1 cellular context compared by ENCODE assay signal in the genomic region with DNA sequence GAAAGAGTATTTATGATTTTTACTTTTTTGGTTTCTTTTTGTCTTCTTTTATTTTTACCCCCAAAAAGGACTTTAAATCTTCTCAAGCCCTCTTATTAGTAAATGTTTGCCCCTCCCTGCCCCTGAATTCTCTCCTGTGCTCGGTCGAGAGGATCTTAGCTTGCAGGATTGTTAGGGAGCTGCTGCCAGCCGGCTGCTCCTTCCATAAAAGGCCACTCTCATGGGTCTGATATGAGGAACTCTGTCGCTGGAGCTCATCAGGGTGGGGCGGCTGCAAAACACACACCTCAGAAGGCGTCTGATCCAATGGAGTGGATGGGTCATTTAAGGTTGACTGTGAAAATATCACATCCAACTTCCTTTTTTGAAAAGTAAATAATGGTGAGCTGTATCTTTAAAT.
TF ChIP-seq lines count a peak whose summit lies in the region.

No MANE protein-coding gene starts in this region.

TF ChIP-seq in GM23338, 12 proteins besides CTCF, POLR2A, EP300 and RAD21 (continued from another document):
- TF ChIP-seq, protein P1, sequence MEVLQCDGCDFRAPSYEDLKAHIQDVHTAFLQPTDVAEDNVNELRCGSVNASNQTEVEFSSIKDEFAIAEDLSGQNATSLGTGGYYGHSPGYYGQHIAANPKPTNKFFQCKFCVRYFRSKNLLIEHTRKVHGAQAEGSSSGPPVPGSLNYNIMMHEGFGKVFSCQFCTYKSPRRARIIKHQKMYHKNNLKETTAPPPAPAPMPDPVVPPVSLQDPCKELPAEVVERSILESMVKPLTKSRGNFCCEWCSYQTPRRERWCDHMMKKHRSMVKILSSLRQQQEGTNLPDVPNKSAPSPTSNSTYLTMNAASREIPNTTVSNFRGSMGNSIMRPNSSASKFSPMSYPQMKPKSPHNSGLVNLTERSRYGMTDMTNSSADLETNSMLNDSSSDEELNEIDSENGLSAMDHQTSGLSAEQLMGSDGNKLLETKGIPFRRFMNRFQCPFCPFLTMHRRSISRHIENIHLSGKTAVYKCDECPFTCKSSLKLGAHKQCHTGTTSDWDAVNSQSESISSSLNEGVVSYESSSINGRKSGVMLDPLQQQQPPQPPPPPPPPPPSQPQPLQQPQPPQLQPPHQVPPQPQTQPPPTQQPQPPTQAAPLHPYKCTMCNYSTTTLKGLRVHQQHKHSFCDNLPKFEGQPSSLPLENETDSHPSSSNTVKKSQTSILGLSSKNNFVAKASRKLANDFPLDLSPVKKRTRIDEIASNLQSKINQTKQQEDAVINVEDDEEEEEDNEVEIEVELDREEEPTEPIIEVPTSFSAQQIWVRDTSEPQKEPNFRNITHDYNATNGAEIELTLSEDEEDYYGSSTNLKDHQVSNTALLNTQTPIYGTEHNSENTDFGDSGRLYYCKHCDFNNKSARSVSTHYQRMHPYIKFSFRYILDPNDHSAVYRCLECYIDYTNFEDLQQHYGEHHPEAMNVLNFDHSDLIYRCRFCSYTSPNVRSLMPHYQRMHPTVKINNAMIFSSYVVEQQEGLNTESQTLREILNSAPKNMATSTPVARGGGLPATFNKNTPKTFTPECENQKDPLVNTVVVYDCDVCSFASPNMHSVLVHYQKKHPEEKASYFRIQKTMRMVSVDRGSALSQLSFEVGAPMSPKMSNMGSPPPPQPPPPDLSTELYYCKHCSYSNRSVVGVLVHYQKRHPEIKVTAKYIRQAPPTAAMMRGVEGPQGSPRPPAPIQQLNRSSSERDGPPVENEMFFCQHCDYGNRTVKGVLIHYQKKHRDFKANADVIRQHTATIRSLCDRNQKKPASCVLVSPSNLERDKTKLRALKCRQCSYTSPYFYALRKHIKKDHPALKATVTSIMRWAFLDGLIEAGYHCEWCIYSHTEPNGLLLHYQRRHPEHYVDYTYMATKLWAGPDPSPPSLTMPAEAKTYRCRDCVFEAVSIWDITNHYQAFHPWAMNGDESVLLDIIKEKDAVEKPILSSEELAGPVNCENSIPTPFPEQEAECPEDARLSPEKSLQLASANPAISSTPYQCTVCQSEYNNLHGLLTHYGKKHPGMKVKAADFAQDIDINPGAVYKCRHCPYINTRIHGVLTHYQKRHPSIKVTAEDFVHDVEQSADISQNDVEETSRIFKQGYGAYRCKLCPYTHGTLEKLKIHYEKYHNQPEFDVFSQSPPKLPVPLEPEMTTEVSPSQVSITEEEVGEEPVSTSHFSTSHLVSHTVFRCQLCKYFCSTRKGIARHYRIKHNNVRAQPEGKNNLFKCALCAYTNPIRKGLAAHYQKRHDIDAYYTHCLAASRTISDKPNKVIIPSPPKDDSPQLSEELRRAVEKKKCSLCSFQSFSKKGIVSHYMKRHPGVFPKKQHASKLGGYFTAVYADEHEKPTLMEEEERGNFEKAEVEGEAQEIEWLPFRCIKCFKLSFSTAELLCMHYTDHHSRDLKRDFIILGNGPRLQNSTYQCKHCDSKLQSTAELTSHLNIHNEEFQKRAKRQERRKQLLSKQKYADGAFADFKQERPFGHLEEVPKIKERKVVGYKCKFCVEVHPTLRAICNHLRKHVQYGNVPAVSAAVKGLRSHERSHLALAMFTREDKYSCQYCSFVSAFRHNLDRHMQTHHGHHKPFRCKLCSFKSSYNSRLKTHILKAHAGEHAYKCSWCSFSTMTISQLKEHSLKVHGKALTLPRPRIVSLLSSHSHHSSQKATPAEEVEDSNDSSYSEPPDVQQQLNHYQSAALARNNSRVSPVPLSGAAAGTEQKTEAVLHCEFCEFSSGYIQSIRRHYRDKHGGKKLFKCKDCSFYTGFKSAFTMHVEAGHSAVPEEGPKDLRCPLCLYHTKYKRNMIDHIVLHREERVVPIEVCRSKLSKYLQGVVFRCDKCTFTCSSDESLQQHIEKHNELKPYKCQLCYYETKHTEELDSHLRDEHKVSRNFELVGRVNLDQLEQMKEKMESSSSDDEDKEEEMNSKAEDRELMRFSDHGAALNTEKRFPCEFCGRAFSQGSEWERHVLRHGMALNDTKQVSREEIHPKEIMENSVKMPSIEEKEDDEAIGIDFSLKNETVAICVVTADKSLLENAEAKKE (CRISPR knock-in tag; IDR thresholded peaks at IDR 0.05): no peak
- TF ChIP-seq, protein P2, sequence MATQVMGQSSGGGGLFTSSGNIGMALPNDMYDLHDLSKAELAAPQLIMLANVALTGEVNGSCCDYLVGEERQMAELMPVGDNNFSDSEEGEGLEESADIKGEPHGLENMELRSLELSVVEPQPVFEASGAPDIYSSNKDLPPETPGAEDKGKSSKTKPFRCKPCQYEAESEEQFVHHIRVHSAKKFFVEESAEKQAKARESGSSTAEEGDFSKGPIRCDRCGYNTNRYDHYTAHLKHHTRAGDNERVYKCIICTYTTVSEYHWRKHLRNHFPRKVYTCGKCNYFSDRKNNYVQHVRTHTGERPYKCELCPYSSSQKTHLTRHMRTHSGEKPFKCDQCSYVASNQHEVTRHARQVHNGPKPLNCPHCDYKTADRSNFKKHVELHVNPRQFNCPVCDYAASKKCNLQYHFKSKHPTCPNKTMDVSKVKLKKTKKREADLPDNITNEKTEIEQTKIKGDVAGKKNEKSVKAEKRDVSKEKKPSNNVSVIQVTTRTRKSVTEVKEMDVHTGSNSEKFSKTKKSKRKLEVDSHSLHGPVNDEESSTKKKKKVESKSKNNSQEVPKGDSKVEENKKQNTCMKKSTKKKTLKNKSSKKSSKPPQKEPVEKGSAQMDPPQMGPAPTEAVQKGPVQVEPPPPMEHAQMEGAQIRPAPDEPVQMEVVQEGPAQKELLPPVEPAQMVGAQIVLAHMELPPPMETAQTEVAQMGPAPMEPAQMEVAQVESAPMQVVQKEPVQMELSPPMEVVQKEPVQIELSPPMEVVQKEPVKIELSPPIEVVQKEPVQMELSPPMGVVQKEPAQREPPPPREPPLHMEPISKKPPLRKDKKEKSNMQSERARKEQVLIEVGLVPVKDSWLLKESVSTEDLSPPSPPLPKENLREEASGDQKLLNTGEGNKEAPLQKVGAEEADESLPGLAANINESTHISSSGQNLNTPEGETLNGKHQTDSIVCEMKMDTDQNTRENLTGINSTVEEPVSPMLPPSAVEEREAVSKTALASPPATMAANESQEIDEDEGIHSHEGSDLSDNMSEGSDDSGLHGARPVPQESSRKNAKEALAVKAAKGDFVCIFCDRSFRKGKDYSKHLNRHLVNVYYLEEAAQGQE (IDR thresholded peaks at IDR 0.05; ENCODE audit: unreplicated experiment): no peak
- TF ChIP-seq POLR2AphosphoS5 (IDR thresholded peaks at IDR 0.05; ENCODE audit: low read depth) (no peak), JUNB (IDR thresholded peaks at IDR 0.05; ENCODE audit: unreplicated experiment) (no peak), ZNF331 (CRISPR knock-in tag; IDR thresholded peaks at IDR 0.05; ENCODE audit: low read depth) (no peak), ZNF114 (CRISPR knock-in tag; IDR thresholded peaks at IDR 0.05) (no peak), EZH2 (IDR thresholded peaks at IDR 0.05; ENCODE audit: low read depth, unreplicated experiment) (no peak), CREB1 (CRISPR knock-in tag; IDR thresholded peaks at IDR 0.05; ENCODE audit: low read depth) (no peak)
- TF ChIP-seq, protein P3, sequence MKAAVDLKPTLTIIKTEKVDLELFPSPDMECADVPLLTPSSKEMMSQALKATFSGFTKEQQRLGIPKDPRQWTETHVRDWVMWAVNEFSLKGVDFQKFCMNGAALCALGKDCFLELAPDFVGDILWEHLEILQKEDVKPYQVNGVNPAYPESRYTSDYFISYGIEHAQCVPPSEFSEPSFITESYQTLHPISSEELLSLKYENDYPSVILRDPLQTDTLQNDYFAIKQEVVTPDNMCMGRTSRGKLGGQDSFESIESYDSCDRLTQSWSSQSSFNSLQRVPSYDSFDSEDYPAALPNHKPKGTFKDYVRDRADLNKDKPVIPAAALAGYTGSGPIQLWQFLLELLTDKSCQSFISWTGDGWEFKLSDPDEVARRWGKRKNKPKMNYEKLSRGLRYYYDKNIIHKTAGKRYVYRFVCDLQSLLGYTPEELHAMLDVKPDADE (IDR thresholded peaks at IDR 0.05): no peak
